ENCODE assay signal across 8 cellular contexts in the genomic region with DNA sequence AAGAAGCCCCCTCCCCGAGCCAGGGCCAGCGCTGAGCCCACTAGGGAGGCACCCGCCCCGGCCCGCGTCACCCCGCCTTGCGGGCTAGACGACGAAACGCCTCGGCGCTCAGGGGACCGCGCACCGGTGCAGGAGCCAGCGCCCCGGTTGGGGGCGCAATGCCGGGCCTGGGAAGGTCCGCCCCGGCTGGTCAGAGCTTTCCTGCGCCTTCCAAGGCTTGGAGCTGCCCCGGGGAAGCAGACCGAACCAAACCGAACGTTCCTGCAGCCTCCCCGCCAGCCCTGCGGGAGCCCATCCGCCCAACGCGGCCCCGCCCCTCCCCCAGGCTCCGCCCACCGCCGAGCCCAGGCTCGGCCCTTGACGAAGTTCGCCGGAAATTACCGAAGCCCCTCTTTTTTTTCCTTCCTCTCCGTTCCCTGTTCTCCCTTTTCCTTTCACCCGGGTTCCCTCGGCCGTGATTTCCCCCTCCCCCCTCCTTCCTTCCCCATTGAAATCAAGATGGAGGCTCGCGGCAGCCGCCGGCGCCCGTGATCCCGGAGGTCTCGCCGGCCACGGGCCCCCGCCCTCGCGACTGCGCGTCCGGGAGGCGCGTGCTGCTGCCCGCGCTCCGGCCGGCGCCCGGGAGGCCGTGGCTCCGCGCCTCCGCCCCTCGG.
DNase-seq lines count a peak whose midpoint lies in the region; ATAC-seq lines count a peak whose summit lies in the region.

A gene (plus strand): TSS at position 487 of the 653 bp plus-strand sequence. CDS start 384 bp downstream, outside the sequence.

- ATAC-seq in GM18868 (IDR thresholded peaks at IDR 0.05; ENCODE audit: unreplicated experiment) (peak; percentile 40), HG03108 (IDR thresholded peaks at IDR 0.05; ENCODE audit: unreplicated experiment) (peak; percentile 43)

- no peaks in the 10 kb centered on the region for H3K27me3 ChIP-seq in layer of hippocampus (ENCODE audit: control insufficient read depth, insufficient read depth, low read length)

- in situ Hi-C loops in ACHN (cut with HindIII; ENCODE audit: low pct_ligation_motif_present, low pct_unique_long_range_greater_than_20kb, low sequenced_read_pairs), result no loop called here

- DNase-seq in ACHN, result peak; percentile 88
- peak; percentile 90 for DNase-seq in NCI-H2196 (lab: John Stamatoyannopoulos, UW; ENCODE audit: unreplicated experiment)
- peak; percentile 71 to 73 for DNase-seq in activated CD4-positive, alpha-beta T cell treated with anti-CD3 and anti-CD28 coated beads for 24 hours (ENCODE audit: low read depth in 2 of 2)
- DNase-seq in stimulated activated CD4-positive, alpha-beta T cell treated with anti-CD3 and anti-CD28 coated beads, Interleukin-1b, Interleukin-23, amount 100 ng/mL, for 24 hours (ENCODE audit: low read depth in 4 of 4, low spot score in 1 of 4), result peak; percentile 42 to 77 (median 72)

- H3K27ac ChIP-seq in cingulate gyrus (ENCODE audit: low read depth, low read length), result peak within 1 kb of the TSS; percentile 92
- H3K27ac ChIP-seq in layer of hippocampus (ENCODE audit: low read depth, low read length), result peak within 1 kb of the TSS; percentile 90

Comparison
In these comparisons a context has a peak if more than half of its experiments do, and no peak if none do; other contexts are left out.
1. Peak in every context shown above with its lines: DNase-seq, ATAC-seq and H3K27ac ChIP-seq.